ENCODE assay signal across 20 cellular contexts in genomic region chr3:31014317-31015040, GRCh38.
DNase-seq lines count a peak whose midpoint lies in the region; ATAC-seq and TF ChIP-seq lines count a peak whose summit lies in the region.
"Had no signal": no experiment of that assay in that cellular context is flagged by ENCODE, and none has a peak within 500 bp of the region (broad histone marks: within the 10 kb centered on the region; RNA-seq: fewer than 3 reads in every experiment).

No MANE protein-coding gene starts in this region.

- POLR2A ChIA-PET in RWPE1 (lab: Yijun Ruan, JAX; ENCODE audit: low non-redundant PET), result no interaction called here

- ATAC-seq in DND-41 (ENCODE audit: insufficient read depth, low read depth) (no peak), HG02798 (IDR thresholded peaks at IDR 0.05; ENCODE audit: poor library complexity, unreplicated experiment) (no peak)
- ATAC-seq: activated CD8-positive, alpha-beta memory T cell treated with anti-CD3 and anti-CD28 coated beads, Interleukin-2, amount 10 ng/mL, durations not matched to agents 7 days and 5 days; heart left ventricle; naive thymus-derived CD8-positive, alpha-beta T cell had no signal

- H3K9me3 ChIP-seq in DND-41 (ENCODE audit: insufficient read depth, low read length, severe bottlenecking), result no peaks in the 10 kb centered on the region
- H3K9me3 ChIP-seq: esophagus muscularis mucosa, MG63 had no signal

- H3K79me2 ChIP-seq in DND-41 (ENCODE audit: insufficient read depth, low read length), result no peaks in the 10 kb centered on the region
- H3K79me2 ChIP-seq: parathyroid adenoma had no signal

- H3K4me2 ChIP-seq in DND-41 (ENCODE audit: insufficient read depth, low read length), result no peak overlapping the region

- H3K27me3 ChIP-seq in DND-41 (ENCODE audit: insufficient read depth, low read length, poor library complexity), result no peaks in the 10 kb centered on the region
- H3K27me3 ChIP-seq: esophagus muscularis mucosa, heart left ventricle, MG63 had no signal

- no peaks in the 10 kb centered on the region for H3K36me3 ChIP-seq in DND-41 (ENCODE audit: insufficient read depth, low read length)
- H3K36me3 ChIP-seq: esophagus muscularis mucosa, heart left ventricle, MG63 had no signal

- H3K27ac ChIP-seq in DND-41 (ENCODE audit: low read length), result peak overlapping the region; percentile 76
- H3K27ac ChIP-seq in RWPE1, result no peak overlapping the region
- H3K27ac ChIP-seq: esophagus muscularis mucosa, heart left ventricle, parathyroid adenoma had no signal

- H3K4me3 ChIP-seq in DND-41 (ENCODE audit: low read depth in 1 of 2, low read length in 2 of 2) (no peak overlapping the region), fibroblast of the aortic adventitia (ENCODE audit: low read depth, low read length) (no peak overlapping the region)
- H3K4me3 ChIP-seq: esophagus muscularis mucosa, heart left ventricle, MG63 had no signal

- TF ChIP-seq CTCF in DND-41 (IDR thresholded peaks at IDR 0.05; ENCODE audit: borderline replicate concordance, extremely low read depth, low read length, poor library complexity, severe bottlenecking) (no peak), RWPE1 (conservative IDR thresholded peaks at IDR 0.05; ENCODE audit: low read depth) (no peak), fibroblast of the aortic adventitia (IDR thresholded peaks at IDR 0.05; ENCODE audit: insufficient read depth, low read length) (no peak)

- peaks cover 13% of the 10 kb centered on the region for H3K4me1 ChIP-seq in DND-41 (ENCODE audit: insufficient read depth, low read length)

- H3K9ac ChIP-seq in DND-41 (ENCODE audit: low read depth, low read length), result no peak overlapping the region
- H3K9ac ChIP-seq: parathyroid adenoma had no signal

- 0 out of 2 replicates have a peak overlapping the region, but pooled peaks have one; percentile 41 for H2AFZ ChIP-seq in DND-41 (ENCODE audit: low read depth, low read length)
- H2AFZ ChIP-seq: parathyroid adenoma had no signal

- H4K20me1 ChIP-seq in DND-41 (ENCODE audit: insufficient read depth, low read length), result no peaks in the 10 kb centered on the region

- CTCF ChIA-PET in RWPE1 (lab: Yijun Ruan, JAX), result interaction anchor here (0.5 kb wide), 1 partner anchor 536 kb away, joined by 4 read pairs; no protein-coding TSS in a partner anchor

- DNase-seq in AG08395 (ENCODE audit: low spot score) (peak; percentile 46), DND-41 (no peak), RWPE1 (ENCODE audit: low spot score) (peak; percentile 48), fibroblast of the aortic adventitia (ENCODE audit: low read depth) (peak; percentile 39), amniotic stem cell (lab: John Stamatoyannopoulos, UW) (no peak), NOMO-1 treated with dmso at 0.1 percent for 144 hours (lab: John Stamatoyannopoulos, UW; ENCODE audit: unreplicated experiment) (no peak)
- DNase-seq: activated CD8-positive, alpha-beta memory T cell treated with anti-CD3 and anti-CD28 coated beads, Interleukin-2, amount 10 ng/mL, durations not matched to agents 7 days and 5 days; activated naive CD4-positive, alpha-beta T cell treated with Interleukin-2 at 50 U/mL for 16 hours; C1 segment of cervical spinal cord; DMS153; H9; heart left ventricle; MG63; naive thymus-derived CD8-positive, alpha-beta T cell; NCI-H345; stimulated activated CD4-positive, alpha-beta T cell treated with anti-CD3 and anti-CD28 coated beads, Interleukin-4, amount 100 ng/mL, for 4 hours; stimulated activated CD8-positive, alpha-beta memory T cell treated with anti-CD3 and anti-CD28 coated beads, Interleukin-4, amount 100 ng/mL, for 48 hours had no signal

Comparison
In these comparisons a context has a peak if more than half of its experiments do, and no peak if none do; other contexts are left out.
1. DNase-seq: peak in AG08395 (single experiment), RWPE1 (single experiment) and fibroblast of the aortic adventitia (single experiment); none in DND-41 (single experiment), amniotic stem cell (single experiment) and NOMO-1 treated with dmso at 0.1 percent for 144 hours (single experiment).